Comparison of ENCODE assay signal across 8 cellular contexts in the genomic region with DNA sequence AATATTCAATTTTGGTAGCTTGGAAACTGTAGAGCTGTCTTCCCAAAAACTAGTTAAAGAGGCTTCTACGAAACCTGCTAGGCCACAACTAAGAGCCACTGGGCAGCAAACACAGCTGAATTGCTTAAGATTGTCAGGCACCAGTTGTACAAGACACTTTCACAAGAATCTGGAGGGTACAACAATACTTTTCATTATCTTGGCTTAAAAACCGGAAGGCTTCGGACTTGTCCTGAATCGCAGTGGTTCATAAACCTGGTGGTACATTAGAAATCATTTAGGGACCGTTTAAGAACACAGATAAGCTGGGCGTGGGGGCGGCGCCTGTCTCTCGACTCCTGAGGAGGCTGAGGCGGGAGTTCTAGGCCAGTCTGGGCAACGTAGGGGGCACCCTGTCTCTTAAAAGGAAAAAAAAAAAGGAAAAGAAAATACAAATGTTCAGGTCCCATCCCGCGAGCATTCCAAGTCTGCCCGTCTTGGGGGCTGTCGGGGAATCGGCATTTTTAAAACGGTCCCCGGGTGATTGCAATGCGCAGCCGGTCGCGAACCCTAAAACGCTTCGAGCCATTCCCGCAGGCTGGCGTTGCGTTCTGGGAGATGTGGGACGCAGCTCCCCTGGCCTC. TPM values are rescaled to one million over a fixed set of nuclear protein-coding genes. Genes with fewer than 3 reads are reported as not detected.
DNase-seq lines count a peak whose midpoint lies in the region; ATAC-seq, FAIRE-seq and TF ChIP-seq lines count a peak whose summit lies in the region.

No MANE protein-coding gene starts in this region.

- FAIRE-seq in GM18507 (lab: Jason Lieb, UNC), result peak; percentile 55

- peak overlapping the region; percentile 88 to 98 (median 92) for H3K4me3 Mint-ChIP-seq in naive thymus-derived CD4-positive, alpha-beta T cell

- CTCF ChIA-PET in A673 (lab: Charles Lee), result no interaction called here
- CTCF ChIA-PET in naive thymus-derived CD4-positive, alpha-beta T cell (lab: Charles Lee), result interaction anchor here (0.8 to 1.6 kb wide), 3 partner anchors 17 to 304 kb away, joined by 3 to 5 read pairs (median 3); no protein-coding TSS in a partner anchor

- no TSS peak for BruUV-seq in A673 (replicated peaks; lab: Mats Ljungman, UMichigan)

- POLR2A ChIA-PET in A673 (lab: Charles Lee; ENCODE audit: low non-redundant PET), result no interaction called here
- POLR2A ChIA-PET in naive thymus-derived CD4-positive, alpha-beta T cell (lab: Charles Lee), result interaction anchor here (0.9 to 1.4 kb wide), 2 partner anchors 66 to 291 kb away, joined by 3 to 6 read pairs; partner anchors contain the start of gene HERC5

- no peaks in the 10 kb centered on the region for H3K27me3 ChIP-seq in A673 (replicated peaks; ENCODE audit: insufficient read depth, low read depth, low read length, poor library complexity)
- H3K27me3 ChIP-seq in naive thymus-derived CD4-positive, alpha-beta T cell (ENCODE audit: control insufficient read depth in 2 of 2, insufficient read depth in 2 of 2, low read length in 2 of 2), result no peaks in the 10 kb centered on the region
- H3K27me3 ChIP-seq in upper lobe of left lung, result no peaks in the 10 kb centered on the region

- TF ChIP-seq CTCF in A673 (conservative IDR thresholded peaks at IDR 0.05; ENCODE audit: low read depth, low read length), result no peak
- TF ChIP-seq CTCF in upper lobe of left lung (IDR thresholded peaks at IDR 0.05), result no peak

- H3K9me3 ChIP-seq in A673 (ENCODE audit: low read depth, low read length, poor library complexity, severe bottlenecking), result no peaks in the 10 kb centered on the region
- H3K9me3 ChIP-seq in naive thymus-derived CD4-positive, alpha-beta T cell (ENCODE audit: control insufficient read depth in 2 of 3, low read length in 3 of 3), result no peaks in the 10 kb centered on the region
- H3K9me3 ChIP-seq in upper lobe of left lung, result no peaks in the 10 kb centered on the region

- no peaks in the 10 kb centered on the region for H3K4me1 ChIP-seq in A673 (ENCODE audit: insufficient read depth, low read length, poor library complexity, severe bottlenecking)
- H3K4me1 ChIP-seq in naive thymus-derived CD4-positive, alpha-beta T cell (ENCODE audit: control insufficient read depth in 2 of 2, insufficient read depth in 2 of 2, low read length in 2 of 2), result peaks cover 10 to 19% of the 10 kb centered on the region in 2 donors
- peaks cover 12 to 34% (median 26%) of the 10 kb centered on the region in 4 donors for H3K4me1 ChIP-seq in upper lobe of left lung

- peaks cover 0 to 55% (median 48%) of the 10 kb centered on the region in 7 donors for H3K4me1 Mint-ChIP-seq in naive thymus-derived CD4-positive, alpha-beta T cell

- H3K4me3 ChIP-seq in A673 (ENCODE audit: low read depth, low read length, poor library complexity, severe bottlenecking), result peak overlapping the region; percentile 81
- H3K4me3 ChIP-seq in naive thymus-derived CD4-positive, alpha-beta T cell (ENCODE audit: low read length), result peak overlapping the region; percentile 75
- peak overlapping the region; percentile 76 to 90 (median 86) for H3K4me3 ChIP-seq in upper lobe of left lung

- DNase-seq in A673 (ENCODE audit: low spot score) (peak; percentile 21), GM18507 (ENCODE audit: extremely low spot score, insufficient read length, low read depth) (no peak), NCI-H2227 treated with DMSO at 0.1 percent for 48 hours (lab: John Stamatoyannopoulos, UW) (peak; percentile 14), fibroblast of peridontal ligament (ENCODE audit: extremely low read depth) (peak; percentile 53), upper lobe of left lung (peak; percentile 52 to 70), DMS79 (lab: John Stamatoyannopoulos, UW) (no peak)
- peak; percentile 34 for DNase-seq in activated T-cell treated with anti-CD3 and anti-CD28 coated beads, Interleukin-2, amount 50 U/mL, for 1 hour
- peak in 6 of 9 donors; percentile 13 to 34 (median 20) for DNase-seq in naive thymus-derived CD4-positive, alpha-beta T cell

- H3K9me3 Mint-ChIP-seq in naive thymus-derived CD4-positive, alpha-beta T cell, result no peaks in the 10 kb centered on the region

- WGBS in upper lobe of left lung, 2 donors, result 0 to 1% methylated on average over 26 to 28 of the region's 28 CpGs

- peak overlapping the region; percentile 88 to 97 (median 93) for H3K27ac Mint-ChIP-seq in naive thymus-derived CD4-positive, alpha-beta T cell

- TF ChIP-seq POLR2A in upper lobe of left lung (IDR thresholded peaks at IDR 0.05), result no peak

- H3K36me3 ChIP-seq in A673 (ENCODE audit: insufficient read depth, low read length, poor library complexity, severe bottlenecking), result peaks cover 10% of the 10 kb centered on the region
- H3K36me3 ChIP-seq in naive thymus-derived CD4-positive, alpha-beta T cell (ENCODE audit: control insufficient read depth in 2 of 3, insufficient read depth in 3 of 3, low read length in 3 of 3), result peaks cover 0 to 7% (median 0%) of the 10 kb centered on the region in 3 experiments
- peaks cover 0 to 31% (median 5%) of the 10 kb centered on the region in 4 donors for H3K36me3 ChIP-seq in upper lobe of left lung

- no peaks in the 10 kb centered on the region for H3K27me3 Mint-ChIP-seq in naive thymus-derived CD4-positive, alpha-beta T cell

- peaks cover 0 to 7% (median 0%) of the 10 kb centered on the region in 5 donors for H3K36me3 Mint-ChIP-seq in naive thymus-derived CD4-positive, alpha-beta T cell

- TF ChIP-seq EP300 in upper lobe of left lung (IDR thresholded peaks at IDR 0.05), result no peak

- peak; percentile 23 for ATAC-seq in naive thymus-derived CD4-positive, alpha-beta T cell
- peak in 1 of 2 donors; percentile 69 for ATAC-seq in upper lobe of left lung (ENCODE audit: low FRiP score in 2 of 2)

- H3K27ac ChIP-seq in A673 (ENCODE audit: low read depth, low read length, poor library complexity, severe bottlenecking) (peak overlapping the region; percentile 84), upper lobe of left lung (peak overlapping the region; percentile 84 to 94 (median 90))
- H3K27ac ChIP-seq in naive thymus-derived CD4-positive, alpha-beta T cell (ENCODE audit: low read depth, low read length), result peak overlapping the region; percentile 79

- intact Hi-C loops in A673 (cut with micrococcal nuclease; ENCODE audit: unreplicated experiment), result no loop called here
- intact Hi-C loops in naive thymus-derived CD4-positive, alpha-beta T cell (cut with micrococcal nuclease), result loop anchor here (1.0 to 10.0 kb wide), 10 partner anchors 66 to 1298 kb away; partner anchors contain the start of genes HERC3 (in 2 of the 2), HERC5 (in 2 of the 2), GPRIN3 (in 1 of the 2) and KLHL8 (in 1 of the 2)

RNA-seq across cellular contexts. Expression of gene PYURF, which starts 0.8 kb away (rescaled TPM):
- total RNA-seq in A673 (2021), result 38.8 and 41.2 TPM in 2 replicates
- 10 to 100 TPM; 33.0 to 57.7 (median 47.4) TPM for total RNA-seq in naive thymus-derived CD4-positive, alpha-beta T cell
- polyA plus RNA-seq in naive thymus-derived CD4-positive, alpha-beta T cell, result 100 to 1,000 TPM; 219 to 270 TPM
- 10 to 100 TPM; 24.1 to 71.4 (median 62.0) TPM for total RNA-seq in upper lobe of left lung

Comparison
In these comparisons a context has a peak if more than half of its experiments do, and no peak if none do; other contexts are left out.
1. DNase-seq: peak in A673 (single experiment), NCI-H2227 treated with DMSO at 0.1 percent for 48 hours (single experiment), activated T-cell treated with anti-CD3 and anti-CD28 coated beads, Interleukin-2, amount 50 U/mL, for 1 hour (single experiment), fibroblast of peridontal ligament (single experiment), naive thymus-derived CD4-positive, alpha-beta T cell (6 of 9) and upper lobe of left lung (2 of 2); none in GM18507 (single experiment) and DMS79 (single experiment).
2. Peak in every context shown above with its lines, with median percentiles within 50 percentile points of each other: H3K27ac ChIP-seq and H3K4me3 ChIP-seq.